In genomic region chr1:26432793-26433192, GRCh38 we compare ENCODE assay signal across 1 cellular context.
TF ChIP-seq lines count a peak whose summit lies in the region.

No MANE protein-coding gene starts in this region.

TF ChIP-seq in HCT116, 20 proteins besides CTCF, POLR2A, EP300 and RAD21 (continued from another document):
- TF ChIP-seq REST (IDR thresholded peaks at IDR 0.05; ENCODE audit: low read depth): no peak
- TF ChIP-seq MAX (IDR thresholded peaks at IDR 0.05): no peak
- no peak for TF ChIP-seq EZH2phosphoT487 (IDR thresholded peaks at IDR 0.05; ENCODE audit: borderline replicate concordance)
- TF ChIP-seq SP1 (IDR thresholded peaks at IDR 0.05; ENCODE audit: low read depth): no peak
- no peak for TF ChIP-seq FOSL1 (IDR thresholded peaks at IDR 0.05; ENCODE audit: low read depth)
- no peak for TF ChIP-seq EGR1 (IDR thresholded peaks at IDR 0.05; ENCODE audit: low read depth)
- no peak for TF ChIP-seq SRF (IDR thresholded peaks at IDR 0.05; ENCODE audit: low read depth)
- TF ChIP-seq CEBPB (IDR thresholded peaks at IDR 0.05; ENCODE audit: low read depth): no peak
- no peak for TF ChIP-seq YY1 (IDR thresholded peaks at IDR 0.05; ENCODE audit: extremely low read depth, insufficient replicate concordance, low read depth, low read length)
- no peak for TF ChIP-seq ZBTB33 (IDR thresholded peaks at IDR 0.05; ENCODE audit: extremely low read depth, insufficient replicate concordance, low read length)
- no peak for TF ChIP-seq ZNF274 (IDR thresholded peaks at IDR 0.05; ENCODE audit: low read depth, low read length)
